ENCODE assay signal across 2 cellular contexts in the genomic region with DNA sequence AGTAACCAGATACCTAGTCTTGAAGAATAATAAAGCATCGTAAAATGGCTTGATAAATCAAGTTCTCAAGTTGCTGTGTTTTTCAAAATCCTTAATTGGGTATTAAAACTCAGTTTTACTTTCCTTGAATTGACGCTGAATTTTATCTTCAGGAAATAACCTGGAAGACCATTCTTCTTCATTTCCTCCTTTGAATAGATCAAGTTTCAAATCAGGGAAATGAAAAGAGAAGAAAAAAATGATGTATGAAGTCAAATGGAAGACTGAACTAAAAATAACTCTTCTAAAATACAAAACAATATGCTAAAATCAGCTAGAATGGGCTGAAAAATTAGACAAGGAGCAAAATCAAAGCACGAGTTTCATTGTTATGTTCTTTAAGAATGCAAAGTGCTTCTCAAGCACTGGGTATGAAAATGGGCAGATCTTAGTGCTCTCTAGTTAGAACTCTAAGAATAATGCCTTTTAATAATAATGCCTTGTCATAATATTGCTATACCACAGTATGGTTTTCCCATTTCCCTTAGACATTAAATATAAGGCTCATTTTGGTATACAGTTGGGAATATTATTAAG.
TF ChIP-seq lines count a peak whose summit lies in the region.

No MANE protein-coding gene starts in this region.

TF ChIP-seq in GM23338, 12 proteins besides CTCF, POLR2A, EP300 and RAD21 (continued from another document):
- TF ChIP-seq, protein P1, sequence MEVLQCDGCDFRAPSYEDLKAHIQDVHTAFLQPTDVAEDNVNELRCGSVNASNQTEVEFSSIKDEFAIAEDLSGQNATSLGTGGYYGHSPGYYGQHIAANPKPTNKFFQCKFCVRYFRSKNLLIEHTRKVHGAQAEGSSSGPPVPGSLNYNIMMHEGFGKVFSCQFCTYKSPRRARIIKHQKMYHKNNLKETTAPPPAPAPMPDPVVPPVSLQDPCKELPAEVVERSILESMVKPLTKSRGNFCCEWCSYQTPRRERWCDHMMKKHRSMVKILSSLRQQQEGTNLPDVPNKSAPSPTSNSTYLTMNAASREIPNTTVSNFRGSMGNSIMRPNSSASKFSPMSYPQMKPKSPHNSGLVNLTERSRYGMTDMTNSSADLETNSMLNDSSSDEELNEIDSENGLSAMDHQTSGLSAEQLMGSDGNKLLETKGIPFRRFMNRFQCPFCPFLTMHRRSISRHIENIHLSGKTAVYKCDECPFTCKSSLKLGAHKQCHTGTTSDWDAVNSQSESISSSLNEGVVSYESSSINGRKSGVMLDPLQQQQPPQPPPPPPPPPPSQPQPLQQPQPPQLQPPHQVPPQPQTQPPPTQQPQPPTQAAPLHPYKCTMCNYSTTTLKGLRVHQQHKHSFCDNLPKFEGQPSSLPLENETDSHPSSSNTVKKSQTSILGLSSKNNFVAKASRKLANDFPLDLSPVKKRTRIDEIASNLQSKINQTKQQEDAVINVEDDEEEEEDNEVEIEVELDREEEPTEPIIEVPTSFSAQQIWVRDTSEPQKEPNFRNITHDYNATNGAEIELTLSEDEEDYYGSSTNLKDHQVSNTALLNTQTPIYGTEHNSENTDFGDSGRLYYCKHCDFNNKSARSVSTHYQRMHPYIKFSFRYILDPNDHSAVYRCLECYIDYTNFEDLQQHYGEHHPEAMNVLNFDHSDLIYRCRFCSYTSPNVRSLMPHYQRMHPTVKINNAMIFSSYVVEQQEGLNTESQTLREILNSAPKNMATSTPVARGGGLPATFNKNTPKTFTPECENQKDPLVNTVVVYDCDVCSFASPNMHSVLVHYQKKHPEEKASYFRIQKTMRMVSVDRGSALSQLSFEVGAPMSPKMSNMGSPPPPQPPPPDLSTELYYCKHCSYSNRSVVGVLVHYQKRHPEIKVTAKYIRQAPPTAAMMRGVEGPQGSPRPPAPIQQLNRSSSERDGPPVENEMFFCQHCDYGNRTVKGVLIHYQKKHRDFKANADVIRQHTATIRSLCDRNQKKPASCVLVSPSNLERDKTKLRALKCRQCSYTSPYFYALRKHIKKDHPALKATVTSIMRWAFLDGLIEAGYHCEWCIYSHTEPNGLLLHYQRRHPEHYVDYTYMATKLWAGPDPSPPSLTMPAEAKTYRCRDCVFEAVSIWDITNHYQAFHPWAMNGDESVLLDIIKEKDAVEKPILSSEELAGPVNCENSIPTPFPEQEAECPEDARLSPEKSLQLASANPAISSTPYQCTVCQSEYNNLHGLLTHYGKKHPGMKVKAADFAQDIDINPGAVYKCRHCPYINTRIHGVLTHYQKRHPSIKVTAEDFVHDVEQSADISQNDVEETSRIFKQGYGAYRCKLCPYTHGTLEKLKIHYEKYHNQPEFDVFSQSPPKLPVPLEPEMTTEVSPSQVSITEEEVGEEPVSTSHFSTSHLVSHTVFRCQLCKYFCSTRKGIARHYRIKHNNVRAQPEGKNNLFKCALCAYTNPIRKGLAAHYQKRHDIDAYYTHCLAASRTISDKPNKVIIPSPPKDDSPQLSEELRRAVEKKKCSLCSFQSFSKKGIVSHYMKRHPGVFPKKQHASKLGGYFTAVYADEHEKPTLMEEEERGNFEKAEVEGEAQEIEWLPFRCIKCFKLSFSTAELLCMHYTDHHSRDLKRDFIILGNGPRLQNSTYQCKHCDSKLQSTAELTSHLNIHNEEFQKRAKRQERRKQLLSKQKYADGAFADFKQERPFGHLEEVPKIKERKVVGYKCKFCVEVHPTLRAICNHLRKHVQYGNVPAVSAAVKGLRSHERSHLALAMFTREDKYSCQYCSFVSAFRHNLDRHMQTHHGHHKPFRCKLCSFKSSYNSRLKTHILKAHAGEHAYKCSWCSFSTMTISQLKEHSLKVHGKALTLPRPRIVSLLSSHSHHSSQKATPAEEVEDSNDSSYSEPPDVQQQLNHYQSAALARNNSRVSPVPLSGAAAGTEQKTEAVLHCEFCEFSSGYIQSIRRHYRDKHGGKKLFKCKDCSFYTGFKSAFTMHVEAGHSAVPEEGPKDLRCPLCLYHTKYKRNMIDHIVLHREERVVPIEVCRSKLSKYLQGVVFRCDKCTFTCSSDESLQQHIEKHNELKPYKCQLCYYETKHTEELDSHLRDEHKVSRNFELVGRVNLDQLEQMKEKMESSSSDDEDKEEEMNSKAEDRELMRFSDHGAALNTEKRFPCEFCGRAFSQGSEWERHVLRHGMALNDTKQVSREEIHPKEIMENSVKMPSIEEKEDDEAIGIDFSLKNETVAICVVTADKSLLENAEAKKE (CRISPR knock-in tag; IDR thresholded peaks at IDR 0.05): no peak
- no peak for TF ChIP-seq EZH2 (IDR thresholded peaks at IDR 0.05; ENCODE audit: low read depth, unreplicated experiment)
- TF ChIP-seq STAT1 (IDR thresholded peaks at IDR 0.05; ENCODE audit: unreplicated experiment): no peak

TF ChIP-seq in H1, 55 proteins besides CTCF, POLR2A, EP300 and RAD21 (continued from another document):
- TF ChIP-seq CHD7 (IDR thresholded peaks at IDR 0.05; ENCODE audit: insufficient replicate concordance, low read length): no peak
